11 cellular contexts compared by ENCODE assay signal in the genomic region with DNA sequence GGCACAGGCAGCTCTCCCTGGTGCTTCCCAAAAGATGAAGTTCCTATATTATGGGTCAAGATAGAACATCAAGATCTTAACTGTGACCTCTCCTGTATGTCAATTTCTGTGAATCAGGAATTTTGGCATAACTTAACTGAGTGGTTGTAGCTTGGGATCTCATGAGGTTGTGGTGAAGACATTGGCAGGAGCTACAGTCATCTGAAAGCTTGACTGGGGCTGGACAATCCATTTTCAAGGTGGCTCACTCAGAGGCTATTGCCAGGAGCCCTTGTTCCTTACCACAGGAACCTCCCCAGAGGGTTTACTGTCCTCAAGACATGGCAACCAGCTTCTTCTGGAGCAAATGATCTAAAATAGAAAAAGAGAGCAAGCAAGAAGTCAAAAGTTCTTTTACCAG.
"Had no signal": no experiment of that assay in that cellular context is flagged by ENCODE, and none has a peak within 500 bp of the region (broad histone marks: within the 10 kb centered on the region; RNA-seq: fewer than 3 reads in every experiment).

No MANE protein-coding gene starts in this region.

- H3K36me3 ChIP-seq: esophagus muscularis mucosa, right atrium auricular region, tibial artery, vagina had no signal

- H3K9me3 ChIP-seq: esophagus muscularis mucosa, right atrium auricular region, tibial artery, vagina had no signal

- H3K4me3 ChIP-seq: dorsolateral prefrontal cortex, esophagus muscularis mucosa, lung, right atrium auricular region, skin epidermis, tibial artery, vagina had no signal

- H3K27ac ChIP-seq: dorsolateral prefrontal cortex, esophagus muscularis mucosa, right atrium auricular region, skin epidermis, tibial artery, vagina had no signal

- DNase-seq: activated CD8-positive, alpha-beta memory T cell treated with anti-CD3 and anti-CD28 coated beads for 24 hours; activated naive CD4-positive, alpha-beta T cell treated with Interleukin-2 at 50 U/mL for 16 hours; dorsolateral prefrontal cortex; left colon; naive B cell; tibial artery had no signal

- ATAC-seq: left colon had no signal

- H3K4me1 Mint-ChIP-seq: naive B cell had no signal

- H3K36me3 Mint-ChIP-seq: naive B cell had no signal

- H3K27me3 ChIP-seq: dorsolateral prefrontal cortex, esophagus muscularis mucosa, right atrium auricular region, tibial artery, vagina had no signal

- H3K4me1 ChIP-seq: esophagus muscularis mucosa, right atrium auricular region, tibial artery, vagina had no signal
